ENCODE assay signal across 1 cellular context in genomic region chr11:22670803-22671202, GRCh38.
TF ChIP-seq lines count a peak whose summit lies in the region.

No MANE protein-coding gene starts in this region.

TF ChIP-seq in GM12878, 131 proteins besides CTCF, POLR2A, EP300 and RAD21 (continues in another document):
- TF ChIP-seq PRDM15 (CRISPR knock-in tag; IDR thresholded peaks at IDR 0.05) (no peak), CREM (IDR thresholded peaks at IDR 0.05; ENCODE audit: low read depth) (no peak), FOS (IDR thresholded peaks at IDR 0.05; ENCODE audit: borderline replicate concordance, extremely low read depth, insufficient read length) (no peak), YBX1 (IDR thresholded peaks at IDR 0.05) (no peak), RFX5 (IDR thresholded peaks at IDR 0.05; ENCODE audit: low read depth, low read length) (no peak), MEF2B (IDR thresholded peaks at IDR 0.05; ENCODE audit: partially characterized antibody, poor library complexity, severe bottlenecking) (no peak), RAD51 (IDR thresholded peaks at IDR 0.05) (no peak), CREB1 (IDR thresholded peaks at IDR 0.05; ENCODE audit: low read depth) (no peak), KLF5 (IDR thresholded peaks at IDR 0.05; ENCODE audit: partially characterized antibody) (no peak), CEBPZ (IDR thresholded peaks at IDR 0.05; ENCODE audit: low read depth, low read length) (no peak), E2F8 (IDR thresholded peaks at IDR 0.05; ENCODE audit: low read depth, partially characterized antibody) (peak; percentile 40), HDAC6 (IDR thresholded peaks at IDR 0.05; ENCODE audit: unreplicated experiment) (no peak), TCF7 (IDR thresholded peaks at IDR 0.05; ENCODE audit: borderline replicate concordance) (no peak), NBN (IDR thresholded peaks at IDR 0.05) (peak; percentile 36; the same call in 1 of the 2 replicates), POLR2AphosphoS2 (IDR thresholded peaks at IDR 0.05; ENCODE audit: low read depth, low read length) (no peak), SREBF1 (IDR thresholded peaks at IDR 0.05; ENCODE audit: low read length) (no peak), SMC3 (IDR thresholded peaks at IDR 0.05; ENCODE audit: borderline replicate concordance, low read length) (peak; percentile 54; the same call in 1 of the 2 replicates), ESRRA (IDR thresholded peaks at IDR 0.05; ENCODE audit: low read length) (no peak), CUX1 (IDR thresholded peaks at IDR 0.05; ENCODE audit: insufficient replicate concordance, low read depth, low read length) (no peak), IKZF2 (IDR thresholded peaks at IDR 0.05) (peak in 1 of 2 experiments; percentile 18; a peak in 2 of 4 replicates), POLR2AphosphoS5 (IDR thresholded peaks at IDR 0.05; ENCODE audit: low read length) (no peak), SIN3A (IDR thresholded peaks at IDR 0.05; ENCODE audit: low read depth, low read length) (no peak), JUNB (IDR thresholded peaks at IDR 0.05) (no peak), GATAD2B (conservative IDR thresholded peaks at IDR 0.05; ENCODE audit: low read depth) (no peak), BRCA1 (IDR thresholded peaks at IDR 0.05; ENCODE audit: low read depth, low read length) (no peak), ELK1 (IDR thresholded peaks at IDR 0.05; ENCODE audit: low read depth, low read length) (no peak), MLLT1 (IDR thresholded peaks at IDR 0.05) (peak; percentile 39; the same call in 1 of the 2 replicates), ZNF687 (IDR thresholded peaks at IDR 0.05) (no peak), ZNF622 (IDR thresholded peaks at IDR 0.05) (no peak), EED (IDR thresholded peaks at IDR 0.05; ENCODE audit: low read depth) (no peak)
